ENCODE assay signal across 10 cellular contexts in the genomic region with DNA sequence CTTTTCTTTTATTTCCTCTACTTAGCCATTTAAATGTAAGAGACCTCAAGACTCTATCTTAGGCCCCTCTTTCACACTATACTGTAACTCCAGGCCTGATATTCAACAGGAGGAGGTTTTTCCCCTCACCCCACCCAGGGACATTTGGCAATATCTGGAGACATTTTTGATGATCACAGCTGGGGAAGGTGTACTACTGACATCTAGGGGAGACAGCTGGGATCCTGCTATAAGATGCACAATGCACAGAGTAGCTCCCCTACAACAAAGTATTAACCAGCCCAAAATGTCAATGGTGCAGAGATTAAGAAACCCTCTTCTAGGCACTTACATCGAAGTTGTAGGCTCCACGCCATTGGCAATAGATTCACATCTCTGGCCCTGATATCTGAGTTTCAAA.
DNase-seq lines count a peak whose midpoint lies in the region; ATAC-seq, FAIRE-seq and TF ChIP-seq lines count a peak whose summit lies in the region.
"Had no signal": no experiment of that assay in that cellular context is flagged by ENCODE, and none has a peak within 500 bp of the region (broad histone marks: within the 10 kb centered on the region; RNA-seq: fewer than 3 reads in every experiment).

No MANE protein-coding gene starts in this region.

- H3K36me3 Mint-ChIP-seq in activated naive CD8-positive, alpha-beta T cell treated with anti-CD3 and anti-CD28 coated beads, Interleukin-2, amount 50 U/mL, for 24 hours (ENCODE audit: low read depth) = no peaks in the 10 kb centered on the region
- H3K36me3 Mint-ChIP-seq: CD14-positive monocyte had no signal

- H3K27ac Mint-ChIP-seq in activated naive CD8-positive, alpha-beta T cell treated with anti-CD3 and anti-CD28 coated beads, Interleukin-2, amount 50 U/mL, for 24 hours = no peak overlapping the region
- H3K27ac Mint-ChIP-seq: CD14-positive monocyte had no signal

- peak; percentile 3 for DNase-seq in AG08396 (ENCODE audit: low spot score)
- peak; percentile 52 for DNase-seq in OCI-M1 (lab: John Stamatoyannopoulos, UW)
- DNase-seq in fibroblast of mammary gland (ENCODE audit: low read depth) = peak; percentile 12
- no peak for DNase-seq in HTR-8/SVneo (ENCODE audit: insufficient read length, low spot score)
- DNase-seq in activated CD4-positive, alpha-beta T cell treated with anti-CD3 and anti-CD28 coated beads, Interleukin-2, amount 50 U/mL, for 48 hours = no peak
- no peak for DNase-seq in activated naive CD8-positive, alpha-beta T cell treated with anti-CD3 and anti-CD28 coated beads, Interleukin-2, amount 50 U/mL, for 24 hours
- DNase-seq: NCI-H774 had no signal

- no peak for FAIRE-seq in HTR-8/SVneo (lab: Jason Lieb, UNC)

- H3K27me3 Mint-ChIP-seq in activated naive CD8-positive, alpha-beta T cell treated with anti-CD3 and anti-CD28 coated beads, Interleukin-2, amount 50 U/mL, for 24 hours = no peaks in the 10 kb centered on the region

- H3K4me1 Mint-ChIP-seq in activated naive CD8-positive, alpha-beta T cell treated with anti-CD3 and anti-CD28 coated beads, Interleukin-2, amount 50 U/mL, for 24 hours = no peaks in the 10 kb centered on the region

- peaks cover 6% of the 10 kb centered on the region for H3K9me3 Mint-ChIP-seq in activated naive CD8-positive, alpha-beta T cell treated with anti-CD3 and anti-CD28 coated beads, Interleukin-2, amount 50 U/mL, for 24 hours

- peak; percentile 78 for ATAC-seq in GM19351 (IDR thresholded peaks at IDR 0.05; ENCODE audit: unreplicated experiment)
- no peak for ATAC-seq in GM21825 (IDR thresholded peaks at IDR 0.05; ENCODE audit: unreplicated experiment)
- ATAC-seq in activated naive CD8-positive, alpha-beta T cell treated with anti-CD3 and anti-CD28 coated beads, Interleukin-2, amount 50 U/mL, for 24 hours = no peak

- H3K4me3 ChIP-seq in fibroblast of mammary gland (ENCODE audit: control insufficient read depth, low read depth, low read length) = no peak overlapping the region

- no peak overlapping the region for H3K4me3 Mint-ChIP-seq in activated naive CD8-positive, alpha-beta T cell treated with anti-CD3 and anti-CD28 coated beads, Interleukin-2, amount 50 U/mL, for 24 hours
- H3K4me3 Mint-ChIP-seq: CD14-positive monocyte had no signal

- TF ChIP-seq CTCF in fibroblast of mammary gland (conservative IDR thresholded peaks at IDR 0.05; ENCODE audit: control insufficient read depth, insufficient read depth, low read depth, low read length) = peak; percentile 51

Comparison
In these comparisons a context has a peak if more than half of its experiments do, and no peak if none do; other contexts are left out.
1. DNase-seq: peak in AG08396 (single experiment), OCI-M1 (single experiment) and fibroblast of mammary gland (single experiment); none in HTR-8/SVneo (single experiment), activated CD4-positive, alpha-beta T cell treated with anti-CD3 and anti-CD28 coated beads, Interleukin-2, amount 50 U/mL, for 48 hours (0 of 2) and activated naive CD8-positive, alpha-beta T cell treated with anti-CD3 and anti-CD28 coated beads, Interleukin-2, amount 50 U/mL, for 24 hours (single experiment).